Comparison of ENCODE assay signal across 1 cellular context in genomic region chr15:78103406-78104118, GRCh38.
A peak's percentile ranks its signal among the peaks of the same experiment; 100 is the strongest.
TF ChIP-seq lines count a peak whose summit lies in the region.

No MANE protein-coding gene starts in this region.

TF ChIP-seq in HepG2, 621 proteins besides CTCF, POLR2A, EP300 and RAD21:
- TF ChIP-seq SSRP1 (CRISPR knock-in tag; IDR thresholded peaks at IDR 0.05) = no peak
- no peak for TF ChIP-seq MED1 (CRISPR knock-in tag; IDR thresholded peaks at IDR 0.05)
- no peak for TF ChIP-seq THYN1 (CRISPR knock-in tag; IDR thresholded peaks at IDR 0.05; ENCODE audit: borderline replicate concordance, low read depth)
- TF ChIP-seq ZNF629 (CRISPR knock-in tag; conservative IDR thresholded peaks at IDR 0.05) = peak; percentile 77
- no peak for TF ChIP-seq ZNF234 (CRISPR knock-in tag; conservative IDR thresholded peaks at IDR 0.05)
- TF ChIP-seq GABPA (IDR thresholded peaks at IDR 0.05; ENCODE audit: low read depth, low read length) = no peak
- peak; percentile 62 for TF ChIP-seq GABPA (CRISPR knock-in tag; IDR thresholded peaks at IDR 0.05; ENCODE audit: low read depth)
- no peak for TF ChIP-seq ZNF7 (CRISPR knock-in tag; IDR thresholded peaks at IDR 0.05)
